8 cellular contexts compared by ENCODE assay signal in the genomic region with DNA sequence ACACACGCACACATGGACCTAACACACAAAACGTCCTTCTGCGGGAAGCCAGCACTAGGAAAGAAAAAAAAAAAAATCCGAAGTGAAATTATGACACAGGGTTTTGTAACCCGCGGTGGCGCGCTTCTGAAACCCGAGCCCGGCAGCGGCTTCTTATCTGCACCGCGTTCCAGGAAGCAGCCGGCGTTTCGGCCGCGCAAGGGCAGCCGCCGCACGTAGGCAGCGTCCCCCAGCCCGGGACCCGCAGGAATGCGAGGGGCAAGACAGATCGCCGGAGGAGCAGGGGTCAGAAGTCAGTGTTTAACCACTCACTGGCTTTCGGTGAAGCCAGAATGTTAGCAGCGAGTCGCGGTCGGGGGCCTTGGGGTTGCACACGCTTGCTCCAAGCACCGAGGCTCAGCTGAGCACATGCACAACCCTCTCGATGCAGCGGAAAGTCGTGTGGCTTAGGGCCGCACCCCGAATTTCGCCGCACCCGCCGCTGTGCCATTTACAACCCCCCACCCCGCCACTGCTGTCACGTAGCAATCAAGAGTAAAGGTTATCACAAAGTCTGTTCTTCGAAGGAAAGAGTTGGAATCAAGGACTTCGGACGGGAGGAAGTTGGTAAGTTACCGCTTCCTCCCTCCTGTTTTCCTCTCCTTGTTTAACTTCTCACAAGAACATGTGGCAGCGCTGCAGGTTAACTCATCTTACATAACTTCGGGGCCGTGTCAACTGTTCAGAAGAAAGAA.
DNase-seq lines count a peak whose midpoint lies in the region; ATAC-seq, FAIRE-seq and TF ChIP-seq lines count a peak whose summit lies in the region.

No MANE protein-coding gene starts in this region.

- intact Hi-C loops in HepG2 (cut with micrococcal nuclease; ENCODE audit: unreplicated experiment): loop anchor here (2.0 to 10.0 kb wide), 2 partner anchors 105 to 129 kb away; no protein-coding TSS in a partner anchor

- H2AFZ ChIP-seq in HepG2 (ENCODE audit: low read length): no peak overlapping the region

- no peaks in the 10 kb centered on the region for H4K20me1 ChIP-seq in HepG2 (ENCODE audit: insufficient read depth, low read length)

- CTCF ChIA-PET in HepG2 (lab: Yijun Ruan, JAX; ENCODE audit: low intra/inter-chr PET ratio, low total read pairs): no interaction called here

- FAIRE-seq in HepG2 (lab: Jason Lieb, UNC): peak; percentile 53

- H3K36me3 ChIP-seq in HepG2 (replicated peaks in 1 of 2; ENCODE audit: control insufficient read depth in 1 of 2, insufficient read depth in 2 of 2, low read length in 2 of 2): no peaks in the 10 kb centered on the region

- no peaks in the 10 kb centered on the region for H3K27me3 ChIP-seq in HepG2 (ENCODE audit: control insufficient read depth in 1 of 2, insufficient read depth in 2 of 2, low read length in 2 of 2)

- peaks cover 19% of the 10 kb centered on the region for H3K79me2 ChIP-seq in HepG2 (ENCODE audit: insufficient read depth, low read length)

- TSS peak; percentile 75 for BruUV-seq in HepG2 (replicated peaks; lab: Mats Ljungman, UMichigan)

- TF ChIP-seq POLR2A in HepG2 (IDR thresholded peaks at IDR 0.05; ENCODE audit: insufficient read depth in 1 of 2, low read depth in 2 of 2, low read length in 2 of 2): peak; percentile 79 to 94

- H3K9me3 ChIP-seq in HepG2 (ENCODE audit: low read length): no peaks in the 10 kb centered on the region

- POLR2A ChIA-PET in HepG2 (lab: Yijun Ruan, JAX): interaction anchor here (0.6 to 3.1 kb wide), 8 partner anchors 15 to 439 kb away, joined by 3 to 35 read pairs (median 11); a partner anchor contains a TSS

- H3K27ac ChIP-seq in HepG2 (ENCODE audit: extremely low read length, insufficient read depth, low read length): peak overlapping the region; percentile 100

- DNase-seq in NCI-H2171 (lab: John Stamatoyannopoulos, UW): peak; percentile 75
- peak; percentile 50 for DNase-seq in activated CD4-positive, alpha-beta T cell treated with anti-CD3 and anti-CD28 coated beads, Interleukin-2, amount 50 U/mL, for 1 hour
- DNase-seq in cortex of kidney (lab: John Stamatoyannopoulos, UW): peak; percentile 32
- peak; percentile 93 for DNase-seq in HepG2 (ENCODE audit: low spot score)
- DNase-seq in stimulated activated CD4-positive, alpha-beta T cell treated with anti-CD3 and anti-CD28 coated beads, Interleukin-2, amount 100 ng/mL, for 48 hours: peak; percentile 81 to 83
- DNase-seq in NCI-H1694 treated with DMSO at 0.1 percent for 48 hours (lab: John Stamatoyannopoulos, UW): no peak

- H3K9ac ChIP-seq in HepG2 (ENCODE audit: insufficient read depth, low read depth, low read length): peak overlapping the region; percentile 99

- H3K4me2 ChIP-seq in HepG2 (ENCODE audit: low read depth, low read length): peak overlapping the region; percentile 92

- ATAC-seq in HG02642 (IDR thresholded peaks at IDR 0.05; ENCODE audit: poor library complexity, unreplicated experiment) (peak; percentile 64), HepG2 (peak; percentile 80)

- WGBS in HepG2 (ENCODE audit: low lambda C conversion rate): under 1% methylated on average over 22 of the region's 52 CpGs

- 0 out of 3 replicates have a peak, but pooled peaks have one; percentile 10 for TF ChIP-seq CTCF in GM12872 (IDR thresholded peaks at IDR 0.05; ENCODE audit: insufficient read depth, low read depth, low read length)
- TF ChIP-seq CTCF in HepG2 (CRISPR knock-in tag; IDR thresholded peaks at IDR 0.05): peak; percentile 42

- peak overlapping the region; percentile 52 to 68 (median 56); a peak in 5 of 6 replicates for H3K4me3 ChIP-seq in HepG2 (replicated peaks in 1 of 3; ENCODE audit: insufficient read depth in 1 of 3, low read depth in 2 of 3, low read length in 3 of 3)

- TF ChIP-seq RAD21 in HepG2 (CRISPR knock-in tag; IDR thresholded peaks at IDR 0.05): peak; percentile 65

- in situ Hi-C loops in HepG2 (cut with HindIII; ENCODE audit: extremely low pct_ligation_motif_present, low pct_unique_long_range_greater_than_20kb): loop anchor here (5.0 to 10.0 kb wide), 2 partner anchors 149 to 228 kb away; a partner anchor contains a TSS

- H3K4me1 ChIP-seq in HepG2 (ENCODE audit: insufficient read depth, low read length): peaks cover 78% of the 10 kb centered on the region

- TF ChIP-seq EP300 in HepG2 (IDR thresholded peaks at IDR 0.05; ENCODE audit: low read depth in 2 of 2, low read length in 2 of 2): peak in 1 of 2 experiments; percentile 91; a peak in 2 of 4 replicates
- peak; percentile 83 for TF ChIP-seq EP300 in HepG2 (CRISPR knock-in tag; IDR thresholded peaks at IDR 0.05; ENCODE audit: borderline replicate concordance)

TF ChIP-seq in HepG2, 621 proteins besides CTCF, POLR2A, EP300 and RAD21 (continues in another document):
- TF ChIP-seq ZNF766 (CRISPR knock-in tag; IDR thresholded peaks at IDR 0.05; ENCODE audit: borderline replicate concordance): 0 out of 2 replicates have a peak, but pooled peaks have one; percentile 87
- TF ChIP-seq, protein P1, sequence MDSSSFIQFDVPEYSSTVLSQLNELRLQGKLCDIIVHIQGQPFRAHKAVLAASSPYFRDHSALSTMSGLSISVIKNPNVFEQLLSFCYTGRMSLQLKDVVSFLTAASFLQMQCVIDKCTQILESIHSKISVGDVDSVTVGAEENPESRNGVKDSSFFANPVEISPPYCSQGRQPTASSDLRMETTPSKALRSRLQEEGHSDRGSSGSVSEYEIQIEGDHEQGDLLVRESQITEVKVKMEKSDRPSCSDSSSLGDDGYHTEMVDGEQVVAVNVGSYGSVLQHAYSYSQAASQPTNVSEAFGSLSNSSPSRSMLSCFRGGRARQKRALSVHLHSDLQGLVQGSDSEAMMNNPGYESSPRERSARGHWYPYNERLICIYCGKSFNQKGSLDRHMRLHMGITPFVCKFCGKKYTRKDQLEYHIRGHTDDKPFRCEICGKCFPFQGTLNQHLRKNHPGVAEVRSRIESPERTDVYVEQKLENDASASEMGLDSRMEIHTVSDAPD (CRISPR knock-in tag; IDR thresholded peaks at IDR 0.05): peak; percentile 91
- TF ChIP-seq, protein P2, sequence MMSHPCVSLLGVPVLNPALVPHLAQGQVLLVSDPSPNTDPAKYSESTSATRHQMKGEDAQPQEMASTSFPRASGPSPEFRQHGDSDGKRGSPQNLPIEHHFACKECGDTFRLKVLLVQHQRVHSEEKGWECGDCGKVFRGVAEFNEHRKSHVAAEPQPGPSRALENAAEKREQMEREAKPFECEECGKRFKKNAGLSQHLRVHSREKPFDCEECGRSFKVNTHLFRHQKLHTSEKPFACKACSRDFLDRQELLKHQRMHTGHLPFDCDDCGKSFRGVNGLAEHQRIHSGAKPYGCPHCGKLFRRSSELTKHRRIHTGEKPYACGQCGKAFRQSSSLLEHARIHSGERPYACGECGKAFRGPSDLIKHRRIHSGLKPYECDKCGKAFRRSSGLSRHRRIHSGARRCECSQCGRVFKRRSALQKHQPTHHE (CRISPR knock-in tag; IDR thresholded peaks at IDR 0.05; ENCODE audit: borderline replicate concordance): 0 out of 2 replicates have a peak, but pooled peaks have one; percentile 72
- TF ChIP-seq, protein P3, sequence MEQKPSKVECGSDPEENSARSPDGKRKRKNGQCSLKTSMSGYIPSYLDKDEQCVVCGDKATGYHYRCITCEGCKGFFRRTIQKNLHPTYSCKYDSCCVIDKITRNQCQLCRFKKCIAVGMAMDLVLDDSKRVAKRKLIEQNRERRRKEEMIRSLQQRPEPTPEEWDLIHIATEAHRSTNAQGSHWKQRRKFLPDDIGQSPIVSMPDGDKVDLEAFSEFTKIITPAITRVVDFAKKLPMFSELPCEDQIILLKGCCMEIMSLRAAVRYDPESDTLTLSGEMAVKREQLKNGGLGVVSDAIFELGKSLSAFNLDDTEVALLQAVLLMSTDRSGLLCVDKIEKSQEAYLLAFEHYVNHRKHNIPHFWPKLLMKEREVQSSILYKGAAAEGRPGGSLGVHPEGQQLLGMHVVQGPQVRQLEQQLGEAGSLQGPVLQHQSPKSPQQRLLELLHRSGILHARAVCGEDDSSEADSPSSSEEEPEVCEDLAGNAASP (CRISPR knock-in tag; IDR thresholded peaks at IDR 0.05; ENCODE audit: borderline replicate concordance): peak; percentile 61
- no peak for TF ChIP-seq ZNF775 (CRISPR knock-in tag; IDR thresholded peaks at IDR 0.05; ENCODE audit: borderline replicate concordance)
- no peak for TF ChIP-seq MATR3 (CRISPR knock-in tag; IDR thresholded peaks at IDR 0.05)
- TF ChIP-seq ZFP36L2 (CRISPR knock-in tag; IDR thresholded peaks at IDR 0.05): no peak
- TF ChIP-seq, protein P4, sequence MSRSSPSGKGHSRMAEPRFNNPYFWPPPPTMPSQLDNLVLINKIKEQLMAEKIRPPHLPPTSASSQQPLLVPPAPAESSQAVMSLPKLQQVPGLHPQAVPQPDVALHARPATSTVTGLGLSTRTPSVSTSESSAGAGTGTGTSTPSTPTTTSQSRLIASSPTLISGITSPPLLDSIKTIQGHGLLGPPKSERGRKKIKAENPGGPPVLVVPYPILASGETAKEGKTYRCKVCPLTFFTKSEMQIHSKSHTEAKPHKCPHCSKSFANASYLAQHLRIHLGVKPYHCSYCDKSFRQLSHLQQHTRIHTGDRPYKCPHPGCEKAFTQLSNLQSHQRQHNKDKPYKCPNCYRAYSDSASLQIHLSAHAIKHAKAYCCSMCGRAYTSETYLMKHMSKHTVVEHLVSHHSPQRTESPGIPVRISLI (CRISPR knock-in tag; IDR thresholded peaks at IDR 0.05; ENCODE audit: borderline replicate concordance): peak; percentile 96
- TF ChIP-seq ZNF713 (CRISPR knock-in tag; IDR thresholded peaks at IDR 0.05): no peak
- peak; percentile 67; the same call in 1 of the 2 replicates for TF ChIP-seq MEIS1 (CRISPR knock-in tag; IDR thresholded peaks at IDR 0.05; ENCODE audit: borderline replicate concordance)
- no peak for TF ChIP-seq ZNF7 (CRISPR knock-in tag; IDR thresholded peaks at IDR 0.05)
- peak; percentile 92 for TF ChIP-seq CCDC6 (CRISPR knock-in tag; IDR thresholded peaks at IDR 0.05)
- no peak for TF ChIP-seq GABPA (IDR thresholded peaks at IDR 0.05; ENCODE audit: low read depth, low read length)
- no peak for TF ChIP-seq GABPA (CRISPR knock-in tag; IDR thresholded peaks at IDR 0.05; ENCODE audit: low read depth)
- peak; percentile 90 for TF ChIP-seq POLR2AphosphoS5 (IDR thresholded peaks at IDR 0.05; ENCODE audit: low read depth, low read length)
- TF ChIP-seq ZNF10 (CRISPR knock-in tag; IDR thresholded peaks at IDR 0.05; ENCODE audit: borderline replicate concordance, low read depth): no peak
